In the genomic region with DNA sequence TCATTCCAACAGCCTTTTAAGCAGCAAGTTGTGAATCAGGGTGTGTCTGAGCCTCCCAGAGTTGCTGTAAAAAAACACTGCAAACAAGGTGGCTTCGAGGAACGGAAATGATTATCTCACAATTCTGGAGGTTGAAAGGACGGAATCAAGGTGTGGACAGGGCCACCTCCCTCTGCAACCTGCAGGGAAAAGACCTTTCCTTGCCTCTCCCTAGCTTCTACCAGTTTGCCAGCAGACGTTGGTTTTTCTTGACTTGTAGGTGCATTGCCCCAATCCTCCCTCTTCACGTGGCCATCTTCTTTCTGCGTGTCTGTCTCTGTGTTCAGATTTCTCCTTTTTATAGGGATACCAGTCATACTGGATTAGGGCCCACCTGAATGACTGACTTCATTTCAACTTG, we compare ENCODE assay signal across 12 cellular contexts. TPM values are rescaled to one million over a fixed set of nuclear protein-coding genes. Genes with fewer than 3 reads are reported as not detected.
DNase-seq lines count a peak whose midpoint lies in the region; ATAC-seq and TF ChIP-seq lines count a peak whose summit lies in the region.
"Had no signal": no experiment of that assay in that cellular context is flagged by ENCODE, and none has a peak within 500 bp of the region (broad histone marks: within the 10 kb centered on the region; RNA-seq: fewer than 3 reads in every experiment).

No MANE protein-coding gene starts in this region.

- H3K27ac ChIP-seq in mucosa of rectum (ENCODE audit: low read depth in 2 of 2, low read length in 2 of 2) (peak overlapping the region; percentile 92 to 97), transverse colon (peak overlapping the region; percentile 78 to 85 (median 84))
- H3K27ac ChIP-seq: BLaER1 treated with 17β-estradiol and CSF1 and Interleukin-3, amounts not matched to agents 10 nM and 100 nM had no signal

- peaks cover 29 to 38% of the 10 kb centered on the region in 2 donors for H3K4me1 ChIP-seq in mucosa of rectum (ENCODE audit: control insufficient read depth in 2 of 2, insufficient read depth in 2 of 2, low read length in 2 of 2)
- H3K4me1 ChIP-seq in transverse colon = peaks cover under 1 to 65% (median 27%) of the 10 kb centered on the region in 4 donors

- DNase-seq in LoVo (ENCODE audit: low spot score) (peak; percentile 17), ecto neural progenitor cell (ENCODE audit: low spot score) (peak; percentile 28), transverse colon (peak; percentile 63), head of caudate nucleus (no peak), GM19240 (ENCODE audit: insufficient read length, low spot score) (no peak)
- DNase-seq: ACHN; CD4-positive, CD25-positive, alpha-beta regulatory T cell; GOT3; H9 had no signal

- H3K4me3 ChIP-seq in mucosa of rectum (ENCODE audit: low read length in 2 of 2) (peak overlapping the region in 1 of 2 donors; percentile 56), transverse colon (no peak overlapping the region)
- H3K4me3 ChIP-seq: BLaER1 treated with 17β-estradiol and CSF1 and Interleukin-3, amounts not matched to agents 10 nM and 100 nM had no signal

- TF ChIP-seq POLR2A in transverse colon (IDR thresholded peaks at IDR 0.05) = peak; percentile 61

- no peak for ATAC-seq in GM21825 (IDR thresholded peaks at IDR 0.05; ENCODE audit: unreplicated experiment)

- intact Hi-C loops in transverse colon (cut with DNase I; ENCODE audit: low total_unique reads) = no loop called here
- intact Hi-C loops in head of caudate nucleus (cut with DNase I) = no loop called here

- H3K27me3 ChIP-seq in mucosa of rectum (ENCODE audit: control insufficient read depth in 2 of 2, insufficient read depth in 2 of 2, low read length in 2 of 2) = no peaks in the 10 kb centered on the region
- no peaks in the 10 kb centered on the region for H3K27me3 ChIP-seq in transverse colon

- peak overlapping the region; percentile 55 to 68 for H3K9ac ChIP-seq in mucosa of rectum (ENCODE audit: low read depth in 1 of 2, low read length in 2 of 2)
- H3K9ac ChIP-seq: BLaER1 treated with 17β-estradiol and CSF1 and Interleukin-3, amounts not matched to agents 10 nM and 100 nM had no signal

- TF ChIP-seq EP300 in transverse colon (IDR thresholded peaks at IDR 0.05; ENCODE audit: low read depth) = no peak

- H3K9me3 ChIP-seq in mucosa of rectum (ENCODE audit: control insufficient read depth in 2 of 2, low read length in 2 of 2) (no peaks in the 10 kb centered on the region), transverse colon (no peaks in the 10 kb centered on the region)

- no peaks in the 10 kb centered on the region for H3K36me3 ChIP-seq in mucosa of rectum (ENCODE audit: control insufficient read depth in 2 of 2, insufficient read depth in 2 of 2, low read length in 2 of 2)
- H3K36me3 ChIP-seq in transverse colon = no peaks in the 10 kb centered on the region
- H3K36me3 ChIP-seq: BLaER1 treated with 17β-estradiol and CSF1 and Interleukin-3, amounts not matched to agents 10 nM and 100 nM had no signal

- 44 to 60% methylated on average over 6 of the region's 6 CpGs for WGBS in transverse colon (ENCODE audit: low coverage in 1 of 2), 2 donors

- TF ChIP-seq CTCF in transverse colon (IDR thresholded peaks at IDR 0.05) = peak in 2 of 5 experiments; percentile 35 to 50

- in situ Hi-C loops in transverse colon (cut with MboI; ENCODE audit: low pct_ligation_motif_present in 1 of 4, low pct_unique_long_range_greater_than_20kb in 1 of 4, low sequenced_read_pairs in 3 of 4) = no loop called here

RNA-seq across cellular contexts. Expression of gene TMEM131, which starts 24.8 kb away (rescaled TPM):
- total RNA-seq in transverse colon = 10 to 100 TPM; 78.4 to 86.4 (median 80.5) TPM

Comparison
In these comparisons a context has a peak if more than half of its experiments do, and no peak if none do; other contexts are left out.
1. DNase-seq: peak in LoVo (single experiment), ecto neural progenitor cell (single experiment) and transverse colon (single experiment); none in head of caudate nucleus (0 of 42) and GM19240 (single experiment).